Comparison of ENCODE assay signal across 1 cellular context in the genomic region with DNA sequence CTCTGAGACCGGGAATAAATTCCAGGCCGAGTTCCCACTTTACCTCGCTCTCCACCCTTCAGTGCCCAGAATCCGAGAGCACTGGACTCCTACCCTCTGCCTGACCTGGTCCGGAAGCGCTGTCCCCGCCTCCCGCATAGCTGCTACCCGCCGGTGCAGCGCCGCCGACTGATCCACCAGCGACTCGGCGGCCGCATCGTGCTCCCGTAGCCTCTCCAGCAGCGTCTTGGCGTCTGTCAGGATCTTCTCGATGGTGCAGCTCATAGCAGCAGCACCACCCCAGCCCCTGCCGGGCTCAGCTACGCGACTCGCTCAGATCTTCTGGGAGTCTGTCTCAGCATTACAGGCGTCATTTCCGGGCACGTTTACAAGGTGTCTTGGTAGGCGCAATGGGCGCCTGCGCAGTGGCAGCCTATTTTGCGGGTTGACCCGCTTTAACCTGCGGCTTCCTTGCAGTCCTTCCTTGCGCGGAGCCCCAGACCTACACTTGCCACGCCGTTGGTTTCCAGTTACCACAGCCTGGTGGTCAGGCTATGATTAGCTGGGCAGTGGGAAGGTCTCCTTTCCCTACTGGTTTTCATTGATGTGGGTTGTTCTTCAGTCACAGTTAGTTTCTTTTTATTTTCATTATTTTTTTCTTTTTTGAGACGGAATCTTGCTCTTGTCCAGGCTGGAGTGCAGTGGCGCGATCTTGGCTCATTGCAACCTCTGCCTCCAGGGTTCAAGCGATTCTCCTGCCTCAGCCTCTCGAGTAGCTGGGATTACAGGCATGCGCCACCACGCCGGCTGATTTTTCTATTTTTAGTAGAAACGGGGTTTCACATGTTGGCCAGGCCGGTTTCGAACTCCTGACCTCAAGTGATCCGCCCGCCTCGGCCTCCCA.
TF ChIP-seq lines count a peak whose summit lies in the region.

SIKE1 (minus strand) TSS at position 342 of the 883 bp plus-strand sequence; CDS start at position 264, 78 bp downstream.

TF ChIP-seq in HEK293, 187 proteins besides CTCF, POLR2A, EP300 and RAD21 (continued from another document and continues in another):
- TF ChIP-seq ZNF518A (tag by site-specific recombination; conservative IDR thresholded peaks at IDR 0.05; ENCODE audit: low read depth) (peak; percentile 96), ZBTB20 (tag by site-specific recombination; IDR thresholded peaks at IDR 0.05) (peak; percentile 37; the same call in 1 of the 2 replicates), ZNF133 (tag by site-specific recombination; IDR thresholded peaks at IDR 0.05) (peak; percentile 64), SP3 (tag by site-specific recombination; IDR thresholded peaks at IDR 0.05) (peak; percentile 50; the same call in 1 of the 2 replicates), ZNF510 (tag by site-specific recombination; IDR thresholded peaks at IDR 0.05; ENCODE audit: insufficient replicate concordance) (no peak), ZNF214 (tag by site-specific recombination; IDR thresholded peaks at IDR 0.05; ENCODE audit: borderline replicate concordance) (no peak), SETDB1 (IDR thresholded peaks at IDR 0.05; ENCODE audit: insufficient read length, low read length) (peak; percentile 50), ZNF366 (tag by site-specific recombination; conservative IDR thresholded peaks at IDR 0.05) (no peak), FEZF1 (tag by site-specific recombination; IDR thresholded peaks at IDR 0.05) (no peak), ATF2 (tag by site-specific recombination; IDR thresholded peaks at IDR 0.05; ENCODE audit: low read depth) (no peak), ZNF521 (tag by site-specific recombination; IDR thresholded peaks at IDR 0.05) (no peak), MZF1 (tag by site-specific recombination; IDR thresholded peaks at IDR 0.05; ENCODE audit: borderline replicate concordance) (no peak), ZNF600 (tag by site-specific recombination; IDR thresholded peaks at IDR 0.05) (peak; percentile 97), GLI2 (tag by site-specific recombination; IDR thresholded peaks at IDR 0.05; ENCODE audit: borderline replicate concordance, low read depth) (no peak), BCL11B (tag by site-specific recombination; IDR thresholded peaks at IDR 0.05; ENCODE audit: low read depth) (no peak), ZNF280D (tag by site-specific recombination; IDR thresholded peaks at IDR 0.05) (no peak), ZNF416 (tag by site-specific recombination; IDR thresholded peaks at IDR 0.05) (no peak), ZEB2 (tag by site-specific recombination; IDR thresholded peaks at IDR 0.05) (peak; percentile 60; the same call in 1 of the 2 replicates), ZFP41 (tag by site-specific recombination; IDR thresholded peaks at IDR 0.05; ENCODE audit: borderline replicate concordance) (no peak), ZNF585B (tag by site-specific recombination; IDR thresholded peaks at IDR 0.05) (no peak), YY2 (tag by site-specific recombination; IDR thresholded peaks at IDR 0.05) (no peak), GLIS2 (tag by site-specific recombination; IDR thresholded peaks at IDR 0.05) (peak; percentile 63; the same call in 1 of the 2 replicates), GLI4 (tag by site-specific recombination; IDR thresholded peaks at IDR 0.05) (peak; percentile 34; the same call in 1 of the 2 replicates), ZNF302 (tag by site-specific recombination; IDR thresholded peaks at IDR 0.05; ENCODE audit: low read depth) (no peak), SALL2 (tag by site-specific recombination; IDR thresholded peaks at IDR 0.05; ENCODE audit: borderline replicate concordance) (no peak), SP2 (tag by site-specific recombination; IDR thresholded peaks at IDR 0.05) (peak; percentile 73), ZNF354C (tag by site-specific recombination; IDR thresholded peaks at IDR 0.05; ENCODE audit: borderline replicate concordance, low read depth) (no peak), SCRT2 (tag by site-specific recombination; IDR thresholded peaks at IDR 0.05) (0 out of 2 replicates have a peak, but pooled peaks have one; percentile 24), ZNF843 (tag by site-specific recombination; IDR thresholded peaks at IDR 0.05) (no peak; the same call in none of the 2 replicates), ZNF623 (tag by site-specific recombination; IDR thresholded peaks at IDR 0.05) (no peak), ZNF16 (tag by site-specific recombination; IDR thresholded peaks at IDR 0.05; ENCODE audit: low read depth) (no peak), ZFHX2 (tag by site-specific recombination; conservative IDR thresholded peaks at IDR 0.05) (no peak), ZNF677 (tag by site-specific recombination; IDR thresholded peaks at IDR 0.05) (no peak), ZBTB21 (tag by site-specific recombination; IDR thresholded peaks at IDR 0.05) (no peak), ZBTB17 (tag by site-specific recombination; IDR thresholded peaks at IDR 0.05) (peak; percentile 98), BCL11A (tag by site-specific recombination; IDR thresholded peaks at IDR 0.05; ENCODE audit: low read depth) (no peak), ZBTB6 (tag by site-specific recombination; IDR thresholded peaks at IDR 0.05) (no peak), HOXC10 (CRISPR knock-in tag; IDR thresholded peaks at IDR 0.05) (no peak; the same call in 1 of the 2 replicates)
- TF ChIP-seq, protein P1, sequence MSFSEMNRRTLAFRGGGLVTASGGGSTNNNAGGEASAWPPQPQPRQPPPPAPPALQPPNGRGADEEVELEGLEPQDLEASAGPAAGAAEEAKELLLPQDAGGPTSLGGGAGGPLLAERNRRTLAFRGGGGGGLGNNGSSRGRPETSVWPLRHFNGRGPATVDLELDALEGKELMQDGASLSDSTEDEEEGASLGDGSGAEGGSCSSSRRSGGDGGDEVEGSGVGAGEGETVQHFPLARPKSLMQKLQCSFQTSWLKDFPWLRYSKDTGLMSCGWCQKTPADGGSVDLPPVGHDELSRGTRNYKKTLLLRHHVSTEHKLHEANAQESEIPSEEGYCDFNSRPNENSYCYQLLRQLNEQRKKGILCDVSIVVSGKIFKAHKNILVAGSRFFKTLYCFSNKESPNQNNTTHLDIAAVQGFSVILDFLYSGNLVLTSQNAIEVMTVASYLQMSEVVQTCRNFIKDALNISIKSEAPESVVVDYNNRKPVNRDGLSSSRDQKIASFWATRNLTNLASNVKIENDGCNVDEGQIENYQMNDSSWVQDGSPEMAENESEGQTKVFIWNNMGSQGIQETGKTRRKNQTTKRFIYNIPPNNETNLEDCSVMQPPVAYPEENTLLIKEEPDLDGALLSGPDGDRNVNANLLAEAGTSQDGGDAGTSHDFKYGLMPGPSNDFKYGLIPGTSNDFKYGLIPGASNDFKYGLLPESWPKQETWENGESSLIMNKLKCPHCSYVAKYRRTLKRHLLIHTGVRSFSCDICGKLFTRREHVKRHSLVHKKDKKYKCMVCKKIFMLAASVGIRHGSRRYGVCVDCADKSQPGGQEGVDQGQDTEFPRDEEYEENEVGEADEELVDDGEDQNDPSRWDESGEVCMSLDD (tag by site-specific recombination; IDR thresholded peaks at IDR 0.05) = no peak
- TF ChIP-seq, protein P2, sequence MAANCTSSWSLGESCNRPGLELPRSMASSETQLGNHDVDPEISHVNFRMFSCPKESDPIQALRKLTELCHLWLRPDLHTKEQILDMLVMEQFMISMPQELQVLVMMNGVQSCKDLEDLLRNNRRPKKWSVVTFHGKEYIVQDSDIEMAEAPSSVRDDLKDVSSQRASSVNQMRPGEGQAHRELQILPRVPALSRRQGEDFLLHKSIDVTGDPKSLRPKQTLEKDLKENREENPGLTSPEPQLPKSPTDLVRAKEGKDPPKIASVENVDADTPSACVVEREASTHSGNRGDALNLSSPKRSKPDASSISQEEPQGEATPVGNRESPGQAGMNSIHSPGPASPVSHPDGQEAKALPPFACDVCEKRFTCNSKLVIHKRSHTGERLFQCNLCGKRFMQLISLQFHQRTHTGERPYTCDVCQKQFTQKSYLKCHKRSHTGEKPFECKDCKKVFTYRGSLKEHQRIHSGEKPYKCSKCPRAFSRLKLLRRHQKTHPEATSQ (tag by site-specific recombination; IDR thresholded peaks at IDR 0.05) = no peak
- TF ChIP-seq, protein P3, sequence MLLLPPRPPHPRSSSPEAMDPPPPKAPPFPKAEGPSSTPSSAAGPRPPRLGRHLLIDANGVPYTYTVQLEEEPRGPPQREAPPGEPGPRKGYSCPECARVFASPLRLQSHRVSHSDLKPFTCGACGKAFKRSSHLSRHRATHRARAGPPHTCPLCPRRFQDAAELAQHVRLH (tag by site-specific recombination; IDR thresholded peaks at IDR 0.05) = peak; percentile 84
- TF ChIP-seq, protein P4, sequence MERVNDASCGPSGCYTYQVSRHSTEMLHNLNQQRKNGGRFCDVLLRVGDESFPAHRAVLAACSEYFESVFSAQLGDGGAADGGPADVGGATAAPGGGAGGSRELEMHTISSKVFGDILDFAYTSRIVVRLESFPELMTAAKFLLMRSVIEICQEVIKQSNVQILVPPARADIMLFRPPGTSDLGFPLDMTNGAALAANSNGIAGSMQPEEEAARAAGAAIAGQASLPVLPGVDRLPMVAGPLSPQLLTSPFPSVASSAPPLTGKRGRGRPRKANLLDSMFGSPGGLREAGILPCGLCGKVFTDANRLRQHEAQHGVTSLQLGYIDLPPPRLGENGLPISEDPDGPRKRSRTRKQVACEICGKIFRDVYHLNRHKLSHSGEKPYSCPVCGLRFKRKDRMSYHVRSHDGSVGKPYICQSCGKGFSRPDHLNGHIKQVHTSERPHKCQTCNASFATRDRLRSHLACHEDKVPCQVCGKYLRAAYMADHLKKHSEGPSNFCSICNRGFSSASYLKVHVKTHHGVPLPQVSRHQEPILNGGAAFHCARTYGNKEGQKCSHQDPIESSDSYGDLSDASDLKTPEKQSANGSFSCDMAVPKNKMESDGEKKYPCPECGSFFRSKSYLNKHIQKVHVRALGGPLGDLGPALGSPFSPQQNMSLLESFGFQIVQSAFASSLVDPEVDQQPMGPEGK (tag by site-specific recombination; IDR thresholded peaks at IDR 0.05) = 0 out of 2 replicates have a peak, but pooled peaks have one; percentile 20
